In the genomic region with DNA sequence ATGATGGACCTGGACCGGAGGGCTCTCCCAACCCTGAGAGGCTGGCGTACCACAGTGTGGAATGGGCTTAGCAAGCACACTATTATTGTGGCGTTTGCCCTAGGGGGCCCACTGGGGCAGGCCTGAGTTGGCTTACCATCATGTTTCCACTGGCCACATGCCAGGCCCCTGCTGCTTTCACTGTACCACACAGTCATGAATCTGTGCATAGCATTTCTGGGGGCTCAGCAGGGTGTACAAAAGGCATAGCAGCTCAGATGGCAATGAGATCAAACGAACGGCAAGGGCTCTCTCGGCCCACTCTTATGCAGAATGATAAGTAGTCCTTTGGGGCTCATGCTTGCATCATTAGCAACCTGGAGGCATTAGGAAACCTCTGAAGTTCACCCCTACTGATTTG, we compare ENCODE assay signal across 12 cellular contexts.
A peak's percentile ranks its signal among the peaks of the same experiment; 100 is the strongest.
DNase-seq lines count a peak whose midpoint lies in the region; ATAC-seq and TF ChIP-seq lines count a peak whose summit lies in the region.
"Had no signal": no experiment of that assay in that cellular context is flagged by ENCODE, and none has a peak within 500 bp of the region (broad histone marks: within the 10 kb centered on the region; RNA-seq: fewer than 3 reads in every experiment).

No MANE protein-coding gene starts in this region.

- DNase-seq in HEK293T (ENCODE audit: extremely low spot score) (peak; percentile 36), NCI-H345 treated with DMSO at 0.1 percent for 48 hours (lab: John Stamatoyannopoulos, UW; ENCODE audit: unreplicated experiment) (peak; percentile 99), brain microvascular endothelial cell (no peak), NAMALWA (ENCODE audit: low spot score) (no peak), Kasumi-1 (lab: John Stamatoyannopoulos, UW) (no peak), hepatocyte (ENCODE audit: low spot score) (no peak)
- DNase-seq: activated naive CD4-positive, alpha-beta T cell treated with anti-CD3 and anti-CD28 coated beads, Interleukin-2, amount 10 ng/mL, durations not matched to agents 7 days and 5 days; head of caudate nucleus; left colon had no signal

- no peaks in the 10 kb centered on the region for H4K20me1 ChIP-seq in hepatocyte (ENCODE audit: insufficient read depth, poor library complexity, severe bottlenecking)

- no peaks in the 10 kb centered on the region for H3K9me2 ChIP-seq in hepatocyte (replicated peaks; ENCODE audit: insufficient read depth)

- H3K9me3 ChIP-seq in hepatocyte (ENCODE audit: low read depth) = no peaks in the 10 kb centered on the region
- H3K9me3 ChIP-seq: thoracic aorta had no signal

- H3K4me3 ChIP-seq in ACC112 (ENCODE audit: low read depth, low read length) (no peak overlapping the region), brain microvascular endothelial cell (ENCODE audit: low read depth, low read length) (no peak overlapping the region), hepatocyte (no peak overlapping the region)
- H3K4me3 ChIP-seq: thoracic aorta had no signal

- H2AFZ ChIP-seq in ACC112 (ENCODE audit: low read length, unreplicated experiment) (no peak overlapping the region), hepatocyte (no peak overlapping the region)

- POLR2A ChIA-PET in HEK293T (lab: Yijun Ruan, JAX) = no interaction called here

- ATAC-seq in HG02623 (IDR thresholded peaks at IDR 0.05; ENCODE audit: unreplicated experiment) = no peak
- ATAC-seq: left colon had no signal

- peak overlapping the region; percentile 100 for H3K27ac ChIP-seq in ACC112 (ENCODE audit: low read depth, low read length)
- H3K27ac ChIP-seq in brain microvascular endothelial cell = peak overlapping the region; percentile 34
- H3K27ac ChIP-seq in hepatocyte = no peak overlapping the region
- H3K27ac ChIP-seq: thoracic aorta had no signal

- 91% methylated on average over 6 of the region's 6 CpGs for WGBS in hepatocyte (ENCODE audit: low lambda C conversion rate, missing lambda C conversion rate)

- H3K4me1 ChIP-seq in ACC112 (ENCODE audit: control insufficient read depth, insufficient read depth, low read length, unreplicated experiment) (peaks cover 83% of the 10 kb centered on the region), hepatocyte (ENCODE audit: insufficient read depth) (peaks cover 45% of the 10 kb centered on the region)

- in situ Hi-C loops in brain microvascular endothelial cell (cut with HindIII; ENCODE audit: low pct_ligation_motif_present, low sequenced_read_pairs) = loop anchor here (25.0 kb wide), 1 partner anchor 154 kb away; no protein-coding TSS in a partner anchor

- no peaks in the 10 kb centered on the region for H3K36me3 ChIP-seq in ACC112 (ENCODE audit: insufficient read depth, low read length)
- H3K36me3 ChIP-seq in brain microvascular endothelial cell (replicated peaks) = no peaks in the 10 kb centered on the region
- H3K36me3 ChIP-seq in hepatocyte (replicated peaks; ENCODE audit: insufficient read depth, low read depth) = no peaks in the 10 kb centered on the region
- H3K36me3 ChIP-seq: thoracic aorta had no signal

- H3K79me2 ChIP-seq in ACC112 (ENCODE audit: control insufficient read depth, insufficient read depth, low read length, unreplicated experiment) (peaks cover 39% of the 10 kb centered on the region), hepatocyte (no peaks in the 10 kb centered on the region)

- H3K27me3 ChIP-seq in ACC112 (ENCODE audit: insufficient read depth, low read length) (no peaks in the 10 kb centered on the region), brain microvascular endothelial cell (replicated peaks) (no peaks in the 10 kb centered on the region), hepatocyte (no peaks in the 10 kb centered on the region)

- CTCF ChIA-PET in HEK293T (lab: Yijun Ruan, JAX) = no interaction called here

- no peak for TF ChIP-seq CTCF in brain microvascular endothelial cell (IDR thresholded peaks at IDR 0.05; ENCODE audit: low read depth, low read length, missing control alignments)
- TF ChIP-seq CTCF in hepatocyte (IDR thresholded peaks at IDR 0.05; ENCODE audit: poor library complexity) = no peak

- H3K4me2 ChIP-seq in hepatocyte = no peak overlapping the region

TF ChIP-seq in HEK293T, 16 proteins besides CTCF, POLR2A, EP300 and RAD21:
- TF ChIP-seq HDGF (IDR thresholded peaks at IDR 0.05; ENCODE audit: borderline replicate concordance) (no peak), CTBP1 (IDR thresholded peaks at IDR 0.05; ENCODE audit: borderline replicate concordance) (peak; percentile 39; the same call in 1 of the 2 replicates), NFRKB (IDR thresholded peaks at IDR 0.05) (no peak), BHLHE40 (IDR thresholded peaks at IDR 0.05; ENCODE audit: borderline replicate concordance) (no peak)
- TF ChIP-seq, protein P1, sequence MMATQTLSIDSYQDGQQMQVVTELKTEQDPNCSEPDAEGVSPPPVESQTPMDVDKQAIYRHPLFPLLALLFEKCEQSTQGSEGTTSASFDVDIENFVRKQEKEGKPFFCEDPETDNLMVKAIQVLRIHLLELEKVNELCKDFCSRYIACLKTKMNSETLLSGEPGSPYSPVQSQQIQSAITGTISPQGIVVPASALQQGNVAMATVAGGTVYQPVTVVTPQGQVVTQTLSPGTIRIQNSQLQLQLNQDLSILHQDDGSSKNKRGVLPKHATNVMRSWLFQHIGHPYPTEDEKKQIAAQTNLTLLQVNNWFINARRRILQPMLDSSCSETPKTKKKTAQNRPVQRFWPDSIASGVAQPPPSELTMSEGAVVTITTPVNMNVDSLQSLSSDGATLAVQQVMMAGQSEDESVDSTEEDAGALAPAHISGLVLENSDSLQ (IDR thresholded peaks at IDR 0.05) = 0 out of 2 replicates have a peak, but pooled peaks have one; percentile 11

Comparison
In these comparisons a context has a peak if more than half of its experiments do, and no peak if none do; other contexts are left out.
1. DNase-seq: peak in HEK293T (single experiment) and NCI-H345 treated with DMSO at 0.1 percent for 48 hours (single experiment); none in brain microvascular endothelial cell (single experiment), NAMALWA (single experiment), Kasumi-1 (0 of 2) and hepatocyte (single experiment).